1 cellular context compared by ENCODE assay signal in the genomic region with DNA sequence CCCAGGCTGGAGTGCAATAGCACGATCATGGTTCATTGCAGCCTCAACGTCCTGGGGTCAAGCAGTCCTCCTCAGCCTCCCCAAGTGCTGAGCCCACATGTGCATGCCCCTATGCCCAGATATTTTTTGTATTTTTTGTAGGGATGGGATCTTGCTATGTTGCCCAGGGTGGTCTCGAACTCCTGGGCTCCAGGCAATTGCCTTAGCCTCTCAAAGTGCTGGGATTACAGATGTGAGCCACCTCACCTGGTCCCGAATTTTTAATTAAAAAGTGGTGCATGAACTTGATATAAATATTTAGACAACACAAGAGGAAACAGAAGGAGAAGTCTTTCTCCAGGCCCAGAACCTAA.
A peak's percentile ranks its signal among the peaks of the same experiment; 100 is the strongest.
TF ChIP-seq lines count a peak whose summit lies in the region.

No MANE protein-coding gene starts in this region.

TF ChIP-seq in K562, 482 proteins besides CTCF, POLR2A, EP300 and RAD21:
- TF ChIP-seq HMBOX1 (IDR thresholded peaks at IDR 0.05) (0 out of 2 replicates have a peak, but pooled peaks have one; percentile 5), ZNF121 (CRISPR knock-in tag; conservative IDR thresholded peaks at IDR 0.05) (peak; percentile 87), RBM25 (IDR thresholded peaks at IDR 0.05; ENCODE audit: low read depth, low read length, severe bottlenecking) (peak; percentile 47), CHD1 (IDR thresholded peaks at IDR 0.05; ENCODE audit: low read length) (no peak)
